8 cellular contexts compared by ENCODE assay signal in the genomic region with DNA sequence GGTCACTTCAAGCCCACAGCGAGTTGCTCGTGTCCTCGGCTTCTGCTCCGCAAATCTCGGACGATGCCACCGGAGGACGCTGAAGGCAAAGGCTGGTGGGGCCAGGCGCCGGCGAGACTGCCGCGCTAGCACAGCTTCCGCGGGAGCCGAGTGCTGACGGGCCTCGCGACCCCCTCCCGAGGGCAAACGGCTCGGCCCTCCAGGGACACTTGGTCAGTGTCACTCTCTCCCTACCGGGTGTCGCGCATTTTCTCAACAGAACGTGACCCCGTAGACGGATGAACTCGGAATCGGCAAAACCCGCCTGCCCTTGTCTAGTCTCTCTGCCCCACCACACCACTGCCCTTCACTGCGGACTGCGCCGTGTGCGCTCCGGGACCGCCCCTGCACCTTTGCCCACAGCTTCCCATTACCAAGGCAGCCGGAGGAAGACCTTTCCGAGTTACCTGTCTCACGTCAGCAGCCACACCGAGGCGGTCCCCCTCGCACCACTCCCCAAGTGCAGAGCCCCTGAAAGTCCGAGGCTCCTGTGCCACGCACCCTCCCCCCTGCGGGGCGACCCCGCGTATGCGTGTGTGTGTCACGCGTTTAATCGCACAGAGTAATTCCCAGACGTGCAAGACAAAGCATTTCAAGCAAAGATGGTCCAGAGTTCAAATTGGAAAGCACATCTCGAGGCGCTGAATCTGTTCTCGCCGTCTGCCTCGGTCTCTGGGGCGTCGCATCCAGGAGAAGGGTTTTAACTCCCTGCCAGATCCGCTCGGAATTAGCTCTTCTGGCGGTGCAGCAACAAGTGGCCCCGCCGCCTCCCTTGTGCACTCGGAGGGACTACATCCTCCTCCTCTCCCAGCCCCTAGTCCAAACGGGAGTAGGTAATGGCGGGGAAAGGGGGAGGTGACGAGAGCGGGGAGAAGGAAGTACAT.
DNase-seq lines count a peak whose midpoint lies in the region; ATAC-seq, FAIRE-seq and TF ChIP-seq lines count a peak whose summit lies in the region.

No MANE protein-coding gene starts in this region.

- peak overlapping the region; percentile 64 for H3K4me3 Mint-ChIP-seq in activated CD4-positive, alpha-beta T cell treated with anti-CD3 and anti-CD28 coated beads, Interleukin-2, amount 10 ng/mL, durations not matched to agents 7 days and 5 days
- peak overlapping the region; percentile 91 for H3K4me3 Mint-ChIP-seq in astrocyte (ENCODE audit: unreplicated experiment)
- peak overlapping the region; percentile 71 for H3K4me3 Mint-ChIP-seq in stimulated activated effector memory CD8-positive, alpha-beta T cell treated with anti-CD3 and anti-CD28 coated beads, Interleukin-12 subunit alpha, Interleukin-12 subunit beta, amount 100 ng/mL, for 72 hours

- CTCF ChIA-PET in activated CD4-positive, alpha-beta T cell treated with anti-CD3 and anti-CD28 coated beads, Interleukin-2, amount 10 ng/mL, durations not matched to agents 7 days and 5 days (lab: Charles Lee): interaction anchor here (1.0 to 1.3 kb wide), 2 partner anchors 24 to 203 kb away, joined by 3 read pairs; no protein-coding TSS in a partner anchor

- no peak overlapping the region for H3K27ac ChIP-seq in astrocyte (ENCODE audit: low read depth, low read length)

- peak overlapping the region; percentile 75 for H2AFZ ChIP-seq in astrocyte (ENCODE audit: low read depth, low read length)

- H4K20me1 ChIP-seq in astrocyte (ENCODE audit: insufficient read depth, low read length): no peaks in the 10 kb centered on the region

- peak overlapping the region; percentile 65 for H3K27ac Mint-ChIP-seq in activated CD4-positive, alpha-beta T cell treated with anti-CD3 and anti-CD28 coated beads, Interleukin-2, amount 10 ng/mL, durations not matched to agents 7 days and 5 days
- peak overlapping the region; percentile 86 for H3K27ac Mint-ChIP-seq in astrocyte (ENCODE audit: unreplicated experiment)
- no peak overlapping the region for H3K27ac Mint-ChIP-seq in stimulated activated effector memory CD8-positive, alpha-beta T cell treated with anti-CD3 and anti-CD28 coated beads, Interleukin-12 subunit alpha, Interleukin-12 subunit beta, amount 100 ng/mL, for 72 hours

- peak; percentile 17 for ATAC-seq in stimulated activated effector memory CD8-positive, alpha-beta T cell treated with anti-CD3 and anti-CD28 coated beads, Interleukin-12 subunit alpha, Interleukin-12 subunit beta, amount 100 ng/mL, for 72 hours

- H3K36me3 Mint-ChIP-seq in activated CD4-positive, alpha-beta T cell treated with anti-CD3 and anti-CD28 coated beads, Interleukin-2, amount 10 ng/mL, durations not matched to agents 7 days and 5 days (ENCODE audit: low read depth): peaks cover 9% of the 10 kb centered on the region
- no peaks in the 10 kb centered on the region for H3K36me3 Mint-ChIP-seq in astrocyte (ENCODE audit: low read depth, unreplicated experiment)
- no peaks in the 10 kb centered on the region for H3K36me3 Mint-ChIP-seq in stimulated activated effector memory CD8-positive, alpha-beta T cell treated with anti-CD3 and anti-CD28 coated beads, Interleukin-12 subunit alpha, Interleukin-12 subunit beta, amount 100 ng/mL, for 72 hours

- H3K4me3 ChIP-seq in astrocyte (ENCODE audit: insufficient read depth, low read depth, low read length): peak overlapping the region; percentile 54
- H3K4me3 ChIP-seq in iPS-18c (ENCODE audit: insufficient read depth, low read depth, low read length): peak overlapping the region; percentile 73

- H3K36me3 ChIP-seq in astrocyte (ENCODE audit: insufficient read depth, low read length): no peaks in the 10 kb centered on the region

- peaks cover 84% of the 10 kb centered on the region for H3K27me3 Mint-ChIP-seq in activated CD4-positive, alpha-beta T cell treated with anti-CD3 and anti-CD28 coated beads, Interleukin-2, amount 10 ng/mL, durations not matched to agents 7 days and 5 days
- peaks cover 38% of the 10 kb centered on the region for H3K27me3 Mint-ChIP-seq in astrocyte (ENCODE audit: low read depth, unreplicated experiment)

- H3K27me3 ChIP-seq in astrocyte (ENCODE audit: insufficient read depth, low read length): peaks cover 57% of the 10 kb centered on the region

- H3K9me3 Mint-ChIP-seq in activated CD4-positive, alpha-beta T cell treated with anti-CD3 and anti-CD28 coated beads, Interleukin-2, amount 10 ng/mL, durations not matched to agents 7 days and 5 days: peaks cover 7% of the 10 kb centered on the region
- H3K9me3 Mint-ChIP-seq in astrocyte (ENCODE audit: unreplicated experiment): peaks cover 2% of the 10 kb centered on the region
- H3K9me3 Mint-ChIP-seq in stimulated activated effector memory CD8-positive, alpha-beta T cell treated with anti-CD3 and anti-CD28 coated beads, Interleukin-12 subunit alpha, Interleukin-12 subunit beta, amount 100 ng/mL, for 72 hours: no peaks in the 10 kb centered on the region

- no peak for TF ChIP-seq CTCF in astrocyte (IDR thresholded peaks at IDR 0.05; ENCODE audit: insufficient read depth, low read depth, low read length)

- peak; percentile 10 for DNase-seq in activated CD4-positive, alpha-beta T cell treated with anti-CD3 and anti-CD28 coated beads, Interleukin-2, amount 10 ng/mL, durations not matched to agents 7 days and 5 days
- no peak for DNase-seq in activated CD4-positive, alpha-beta T cell treated with anti-CD3 and anti-CD28 coated beads, Interleukin-2, amount 50 U/mL, for 1 hour
- DNase-seq in NCI-H2029 (lab: John Stamatoyannopoulos, UW) (peak; percentile 76), astrocyte (ENCODE audit: low read depth) (no peak), ureter (ENCODE audit: low spot score) (no peak), COLO829 (ENCODE audit: low spot score) (no peak)
- peak in 1 of 2 donors; percentile 51 for DNase-seq in stimulated activated effector memory CD8-positive, alpha-beta T cell treated with anti-CD3 and anti-CD28 coated beads, Interleukin-12 subunit alpha, Interleukin-12 subunit beta, amount 100 ng/mL, for 72 hours (ENCODE audit: low spot score in 2 of 2)

- no peaks in the 10 kb centered on the region for H3K9me3 ChIP-seq in astrocyte (ENCODE audit: insufficient read depth, low read depth, low read length)
- peaks cover 3% of the 10 kb centered on the region for H3K9me3 ChIP-seq in iPS-18c (ENCODE audit: control insufficient read depth, insufficient read depth, low read length)

- H3K9ac ChIP-seq in astrocyte (ENCODE audit: low read length): peak overlapping the region; percentile 29

- H3K79me2 ChIP-seq in astrocyte (ENCODE audit: insufficient read depth, low read length): no peaks in the 10 kb centered on the region

- peaks cover 43% of the 10 kb centered on the region for H3K4me1 Mint-ChIP-seq in activated CD4-positive, alpha-beta T cell treated with anti-CD3 and anti-CD28 coated beads, Interleukin-2, amount 10 ng/mL, durations not matched to agents 7 days and 5 days
- H3K4me1 Mint-ChIP-seq in astrocyte (ENCODE audit: low read depth, unreplicated experiment): peaks cover 20% of the 10 kb centered on the region
- peaks cover 37% of the 10 kb centered on the region for H3K4me1 Mint-ChIP-seq in stimulated activated effector memory CD8-positive, alpha-beta T cell treated with anti-CD3 and anti-CD28 coated beads, Interleukin-12 subunit alpha, Interleukin-12 subunit beta, amount 100 ng/mL, for 72 hours

- peaks cover 37% of the 10 kb centered on the region for H3K4me1 ChIP-seq in astrocyte (ENCODE audit: insufficient read depth, low read length)

- no peak for FAIRE-seq in astrocyte (lab: Jason Lieb, UNC)

- POLR2A ChIA-PET in activated CD4-positive, alpha-beta T cell treated with anti-CD3 and anti-CD28 coated beads, Interleukin-2, amount 10 ng/mL, durations not matched to agents 7 days and 5 days (lab: Charles Lee): interaction anchor here (0.6 kb wide), 1 partner anchor 43 kb away, joined by 6 read pairs; no protein-coding TSS in a partner anchor

- peak overlapping the region; percentile 89 for H3K4me2 ChIP-seq in astrocyte (ENCODE audit: low read length)

Comparison
In these comparisons a context has a peak if more than half of its experiments do, and no peak if none do; other contexts are left out.
1. DNase-seq: peak in activated CD4-positive, alpha-beta T cell treated with anti-CD3 and anti-CD28 coated beads, Interleukin-2, amount 10 ng/mL, durations not matched to agents 7 days and 5 days (single experiment) and NCI-H2029 (single experiment); none in activated CD4-positive, alpha-beta T cell treated with anti-CD3 and anti-CD28 coated beads, Interleukin-2, amount 50 U/mL, for 1 hour (single experiment), astrocyte (single experiment), ureter (single experiment) and COLO829 (single experiment).
2. Peak in every context shown above with its lines, with median percentiles within 50 percentile points of each other: H3K4me3 Mint-ChIP-seq.